ENCODE assay signal across 18 cellular contexts in genomic region chr10:99809481-99809880, GRCh38. TPM values are rescaled to one million over a fixed set of nuclear protein-coding genes. Genes with fewer than 3 reads are reported as not detected.
DNase-seq lines count a peak whose midpoint lies in the region; ATAC-seq and TF ChIP-seq lines count a peak whose summit lies in the region.
"Had no signal": no experiment of that assay in that cellular context is flagged by ENCODE, and none has a peak within 500 bp of the region (broad histone marks: within the 10 kb centered on the region; RNA-seq: fewer than 3 reads in every experiment).

No MANE protein-coding gene starts in this region.

- BruUV-seq in mammary epithelial cell (replicated peaks; lab: Mats Ljungman, UMichigan), result no TSS peak

- no peak overlapping the region for H3K4me3 ChIP-seq in breast epithelium
- H3K4me3 ChIP-seq in mammary epithelial cell (replicated peaks in 1 of 3; ENCODE audit: insufficient read depth in 1 of 3, low read depth in 2 of 3, low read length in 3 of 3), result no peak overlapping the region
- no peak overlapping the region for H3K4me3 ChIP-seq in lower lobe of right lung
- H3K4me3 ChIP-seq in gastrocnemius medialis, result no peak overlapping the region
- no peak overlapping the region for H3K4me3 ChIP-seq in uterus
- H3K4me3 ChIP-seq: BLaER1 treated with 17β-estradiol and CSF1 and Interleukin-3, amounts not matched to agents 10 nM and 100 nM had no signal

- H3K4me1 Mint-ChIP-seq in activated T-cell treated with anti-CD3 and anti-CD28 coated beads, Interleukin-2, amount 50 U/mL, for 24 hours (ENCODE audit: low read depth), result no peaks in the 10 kb centered on the region

- H3K27me3 ChIP-seq in breast epithelium (no peaks in the 10 kb centered on the region), mammary epithelial cell (ENCODE audit: insufficient read depth, low read length) (no peaks in the 10 kb centered on the region), lower lobe of right lung (ENCODE audit: low read depth) (no peaks in the 10 kb centered on the region), gastrocnemius medialis (no peaks in the 10 kb centered on the region), uterus (no peaks in the 10 kb centered on the region)
- H3K27me3 ChIP-seq: BLaER1 treated with 17β-estradiol and CSF1 and Interleukin-3, amounts not matched to agents 10 nM and 100 nM had no signal

- H4K20me1 ChIP-seq in mammary epithelial cell (ENCODE audit: insufficient read depth, low read length), result no peaks in the 10 kb centered on the region
- H4K20me1 ChIP-seq: BLaER1 treated with 17β-estradiol and CSF1 and Interleukin-3, amounts not matched to agents 10 nM and 100 nM had no signal

- TF ChIP-seq CTCF in breast epithelium (IDR thresholded peaks at IDR 0.05) (no peak), mammary epithelial cell (conservative IDR thresholded peaks at IDR 0.05 in 1 of 2, IDR thresholded peaks at IDR 0.05 in 1 of 2; ENCODE audit: extremely low read depth in 1 of 2, insufficient read depth in 1 of 2, low read depth in 1 of 2, low read length in 2 of 2) (no peak), lower lobe of right lung (IDR thresholded peaks at IDR 0.05) (no peak), gastrocnemius medialis (IDR thresholded peaks at IDR 0.05 in 4 of 5, conservative IDR thresholded peaks at IDR 0.05 in 1 of 5) (no peak), uterus (IDR thresholded peaks at IDR 0.05) (no peak)

- in situ Hi-C loops in mammary epithelial cell (cut with MboI; ENCODE audit: low sequenced_read_pairs in 2 of 2), result no loop called here
- in situ Hi-C loops in gastrocnemius medialis (cut with MboI; ENCODE audit: low sequenced_read_pairs in 4 of 4), result no loop called here

- H3K9ac ChIP-seq in mammary epithelial cell (ENCODE audit: insufficient read depth, low read length), result no peak overlapping the region
- H3K9ac ChIP-seq: BLaER1 treated with 17β-estradiol and CSF1 and Interleukin-3, amounts not matched to agents 10 nM and 100 nM had no signal

- H2AFZ ChIP-seq in mammary epithelial cell (ENCODE audit: low read depth, low read length), result no peak overlapping the region

- H3K79me2 ChIP-seq in mammary epithelial cell (ENCODE audit: insufficient read depth, low read length), result no peaks in the 10 kb centered on the region

- H3K36me3 ChIP-seq in breast epithelium (no peaks in the 10 kb centered on the region), mammary epithelial cell (ENCODE audit: insufficient read depth, low read length) (no peaks in the 10 kb centered on the region), lower lobe of right lung (no peaks in the 10 kb centered on the region), gastrocnemius medialis (peaks cover 0 to 3% of the 10 kb centered on the region in 2 donors), uterus (no peaks in the 10 kb centered on the region)
- H3K36me3 ChIP-seq: BLaER1 treated with 17β-estradiol and CSF1 and Interleukin-3, amounts not matched to agents 10 nM and 100 nM had no signal

- CTCF ChIA-PET in mammary epithelial cell (lab: Charles Lee; ENCODE audit: low non-redundant PET), result no interaction called here

- 90% methylated on average over 2 of the region's 2 CpGs for WGBS in mammary epithelial cell (ENCODE audit: low coverage, missing lambda C conversion rate)

- dilution Hi-C loops in mammary epithelial cell (cut with HindIII; ENCODE audit: low sequenced_read_pairs), result no loop called here

- intact Hi-C loops in breast epithelium (cut with DNase I; ENCODE audit: low total_unique reads), result no loop called here
- intact Hi-C loops in mammary epithelial cell (cut with micrococcal nuclease), result no loop called here
- intact Hi-C loops in lower lobe of right lung (cut with DNase I), result no loop called here
- intact Hi-C loops in gastrocnemius medialis (cut with DNase I; ENCODE audit: low total_unique reads), result no loop called here
- intact Hi-C loops in uterus (cut with DNase I; ENCODE audit: low total_unique reads), result no loop called here

- H3K27me3 Mint-ChIP-seq in activated T-cell treated with anti-CD3 and anti-CD28 coated beads, Interleukin-2, amount 50 U/mL, for 24 hours, result no peaks in the 10 kb centered on the region

- no peak for TF ChIP-seq POLR2A in breast epithelium (IDR thresholded peaks at IDR 0.05)
- no peak for TF ChIP-seq POLR2A in gastrocnemius medialis (IDR thresholded peaks at IDR 0.05)
- no peak for TF ChIP-seq POLR2A in uterus (IDR thresholded peaks at IDR 0.05)

- no peaks in the 10 kb centered on the region for H3K9me3 Mint-ChIP-seq in activated T-cell treated with anti-CD3 and anti-CD28 coated beads, Interleukin-2, amount 50 U/mL, for 24 hours

- H3K9me3 ChIP-seq in breast epithelium, result no peaks in the 10 kb centered on the region
- no peaks in the 10 kb centered on the region for H3K9me3 ChIP-seq in mammary epithelial cell (replicated peaks; ENCODE audit: insufficient read depth, low read length)
- no peaks in the 10 kb centered on the region for H3K9me3 ChIP-seq in lower lobe of right lung
- H3K9me3 ChIP-seq in gastrocnemius medialis, result no peaks in the 10 kb centered on the region
- H3K9me3 ChIP-seq in uterus, result no peaks in the 10 kb centered on the region
- H3K9me3 ChIP-seq: BLaER1 treated with 17β-estradiol and CSF1 and Interleukin-3, amounts not matched to agents 10 nM and 100 nM had no signal

- ATAC-seq in lower lobe of right lung (no peak), gastrocnemius medialis (no peak), HG02884 (IDR thresholded peaks at IDR 0.05; ENCODE audit: unreplicated experiment) (no peak)

- H3K27ac Mint-ChIP-seq in activated T-cell treated with anti-CD3 and anti-CD28 coated beads, Interleukin-2, amount 50 U/mL, for 24 hours, result no peak overlapping the region

- H3K4me3 Mint-ChIP-seq in activated T-cell treated with anti-CD3 and anti-CD28 coated beads, Interleukin-2, amount 50 U/mL, for 24 hours, result no peak overlapping the region

- no peaks in the 10 kb centered on the region for H3K4me1 ChIP-seq in breast epithelium
- H3K4me1 ChIP-seq in mammary epithelial cell (ENCODE audit: insufficient read depth, low read length), result no peaks in the 10 kb centered on the region
- H3K4me1 ChIP-seq in lower lobe of right lung, result no peaks in the 10 kb centered on the region
- peaks cover 2 to 6% of the 10 kb centered on the region in 2 donors for H3K4me1 ChIP-seq in gastrocnemius medialis
- H3K4me1 ChIP-seq in uterus, result no peaks in the 10 kb centered on the region
- H3K4me1 ChIP-seq: BLaER1 treated with 17β-estradiol and CSF1 and Interleukin-3, amounts not matched to agents 10 nM and 100 nM had no signal

- no peak overlapping the region for H3K4me2 ChIP-seq in mammary epithelial cell (ENCODE audit: insufficient read depth, low read depth, low read length)
- H3K4me2 ChIP-seq: BLaER1 treated with 17β-estradiol and CSF1 and Interleukin-3, amounts not matched to agents 10 nM and 100 nM had no signal

- DNase-seq in breast epithelium (ENCODE audit: low spot score in 2 of 2), result no peak
- DNase-seq in mammary epithelial cell, result no peak
- DNase-seq in lower lobe of right lung, result no peak
- DNase-seq in gastrocnemius medialis, result no peak
- no peak for DNase-seq in uterus
- DNase-seq in EL, result no peak
- DNase-seq in activated T-cell treated with anti-CD3 and anti-CD28 coated beads, Interleukin-2, amount 50 U/mL, for 24 hours, result no peak
- DNase-seq: DMS 273 treated with DMSO at 0.1 percent for 48 hours, GOT3, Karpas-422, MM.1S, NCI-H1105 treated with DMSO at 0.1 percent for 48 hours, NCI-H1930, NCI-H2171, NCI-H82 had no signal

- no peaks in the 10 kb centered on the region for H3K36me3 Mint-ChIP-seq in activated T-cell treated with anti-CD3 and anti-CD28 coated beads, Interleukin-2, amount 50 U/mL, for 24 hours (ENCODE audit: low read depth)

- H3K27ac ChIP-seq in breast epithelium, result peak overlapping the region; percentile 40 to 83
- no peak overlapping the region for H3K27ac ChIP-seq in mammary epithelial cell (ENCODE audit: insufficient read depth, low read depth, low read length)
- peak overlapping the region; percentile 65 for H3K27ac ChIP-seq in lower lobe of right lung
- H3K27ac ChIP-seq in gastrocnemius medialis, result peak overlapping the region; percentile 51 to 64 (median 55)
- peak overlapping the region; percentile 57 to 65 for H3K27ac ChIP-seq in uterus
- H3K27ac ChIP-seq: 22Rv1; BLaER1 treated with 17β-estradiol and CSF1 and Interleukin-3, amounts not matched to agents 10 nM and 100 nM had no signal

RNA-seq across cellular contexts. Expression of gene ABCC2, which starts 27.0 kb away (rescaled TPM):
- total RNA-seq in breast epithelium (1 to 10 TPM; 2.0 to 3.1 (median 2.1) TPM), mammary epithelial cell (under 1 TPM; 0.66 to 0.83 TPM), lower lobe of right lung (1.9 TPM), gastrocnemius medialis (1 to 10 TPM in 3 of 4 donors, under 1 TPM in 1; 0.89 to 3.2 (median 1.3) TPM), uterus (1 to 10 TPM in 3 of 4 donors, under 1 TPM in 1; 0.29 to 3.0 (median 1.2) TPM)
- 0.76 TPM for polyA plus RNA-seq in mammary epithelial cell
- 6.7 TPM for polyA minus RNA-seq in mammary epithelial cell
